In the genomic region with DNA sequence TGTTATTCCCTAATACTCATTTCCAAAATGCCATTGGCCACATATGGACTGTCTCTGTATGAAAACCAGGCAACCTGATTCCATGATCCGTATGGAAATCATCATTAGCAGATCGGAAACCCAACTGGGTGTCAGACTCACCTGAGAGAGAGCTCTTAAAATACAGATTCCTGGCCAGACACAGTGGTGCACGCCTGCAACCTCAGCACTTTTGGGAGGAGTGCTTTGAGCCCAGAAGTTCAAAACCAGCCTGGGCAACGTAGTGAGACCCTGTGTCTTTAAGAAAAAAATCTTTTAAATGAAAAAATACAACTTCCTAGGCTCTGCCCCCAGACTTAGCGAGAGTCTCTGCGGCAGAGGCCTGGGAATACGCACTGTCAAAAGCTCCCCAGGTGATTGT, we compare ENCODE assay signal across 14 cellular contexts. TPM values are rescaled to one million over a fixed set of nuclear protein-coding genes. Genes with fewer than 3 reads are reported as not detected.
DNase-seq lines count a peak whose midpoint lies in the region; ATAC-seq, FAIRE-seq and TF ChIP-seq lines count a peak whose summit lies in the region.
"Had no signal": no experiment of that assay in that cellular context is flagged by ENCODE, and none has a peak within 500 bp of the region (broad histone marks: within the 10 kb centered on the region; RNA-seq: fewer than 3 reads in every experiment).

No MANE protein-coding gene starts in this region.

- in situ Hi-C loops in HepG2 (cut with HindIII; ENCODE audit: extremely low pct_ligation_motif_present, low pct_unique_long_range_greater_than_20kb), result no loop called here

- peaks cover 9% of the 10 kb centered on the region for H3F3A ChIP-seq in neural cell (ENCODE audit: insufficient read depth, low read length, poor library complexity, severe bottlenecking)

- DNase-seq in HepG2 (ENCODE audit: low spot score) (no peak), right lobe of liver (no peak), NCI-H69 (lab: John Stamatoyannopoulos, UW) (peak; percentile 85), nephron progenitor cell (no peak), COR-L47 (lab: John Stamatoyannopoulos, UW) (no peak), suprapubic skin (ENCODE audit: low spot score in 2 of 2) (no peak)
- DNase-seq: ACHN; BE2C; CD4-positive, alpha-beta memory T cell; GOT3; H9 had no signal

- intact Hi-C loops in HepG2 (cut with micrococcal nuclease; ENCODE audit: unreplicated experiment) (no loop called here), right lobe of liver (cut with DNase I) (no loop called here)

- TF ChIP-seq EP300 in HepG2 (IDR thresholded peaks at IDR 0.05; ENCODE audit: low read depth in 2 of 2, low read length in 2 of 2), result no peak
- no peak for TF ChIP-seq EP300 in HepG2 (CRISPR knock-in tag; IDR thresholded peaks at IDR 0.05; ENCODE audit: borderline replicate concordance)
- no peak for TF ChIP-seq EP300 in neural cell (conservative IDR thresholded peaks at IDR 0.05; ENCODE audit: poor library complexity, severe bottlenecking)
- TF ChIP-seq EP300 in suprapubic skin (IDR thresholded peaks at IDR 0.05), result no peak

- no peak overlapping the region for H3K4me2 ChIP-seq in HepG2 (ENCODE audit: low read depth, low read length)
- H3K4me2 ChIP-seq in neural cell (ENCODE audit: low read length), result no peak overlapping the region

- H3K9ac ChIP-seq in HepG2 (ENCODE audit: insufficient read depth, low read depth, low read length) (no peak overlapping the region), neural cell (ENCODE audit: low read length) (no peak overlapping the region)

- no TSS peak for BruUV-seq in HepG2 (replicated peaks; lab: Mats Ljungman, UMichigan)

- H3K4me1 ChIP-seq in HepG2 (ENCODE audit: insufficient read depth, low read length) (peaks cover 43% of the 10 kb centered on the region), right lobe of liver (peaks cover 0 to 23% (median 9%) of the 10 kb centered on the region in 4 donors), suprapubic skin (peaks cover 5% of the 10 kb centered on the region)

- peaks cover 12% of the 10 kb centered on the region for H3K27me3 Mint-ChIP-seq in nephron progenitor cell (ENCODE audit: low read depth, poor library complexity)
- H3K27me3 Mint-ChIP-seq: CD4-positive, alpha-beta memory T cell had no signal

- H3K36me3 Mint-ChIP-seq in nephron progenitor cell (ENCODE audit: low read depth), result no peaks in the 10 kb centered on the region

- H3K36me3 ChIP-seq in HepG2 (replicated peaks in 1 of 2; ENCODE audit: control insufficient read depth in 1 of 2, insufficient read depth in 2 of 2, low read length in 2 of 2), result peaks cover 4 to 9% of the 10 kb centered on the region in 2 experiments; a peak in 3 of 5 replicates
- no peaks in the 10 kb centered on the region for H3K36me3 ChIP-seq in right lobe of liver
- H3K36me3 ChIP-seq in neural cell (ENCODE audit: insufficient read depth, low read length), result peaks cover 3% of the 10 kb centered on the region
- H3K36me3 ChIP-seq in suprapubic skin, result no peaks in the 10 kb centered on the region
- H3K36me3 ChIP-seq: BE2C had no signal

- H2AFZ ChIP-seq in HepG2 (ENCODE audit: low read length), result no peak overlapping the region
- no peak overlapping the region for H2AFZ ChIP-seq in neural cell (ENCODE audit: low read depth, low read length)

- H3K9me2 ChIP-seq in neural cell (ENCODE audit: insufficient read depth, low read length), result no peaks in the 10 kb centered on the region

- CTCF ChIA-PET in HepG2 (lab: Yijun Ruan, JAX; ENCODE audit: low intra/inter-chr PET ratio, low total read pairs), result no interaction called here

- TF ChIP-seq POLR2A in HepG2 (IDR thresholded peaks at IDR 0.05; ENCODE audit: insufficient read depth in 1 of 2, low read depth in 2 of 2, low read length in 2 of 2) (no peak), right lobe of liver (IDR thresholded peaks at IDR 0.05) (no peak), suprapubic skin (IDR thresholded peaks at IDR 0.05) (no peak)

- H4K20me1 ChIP-seq in HepG2 (ENCODE audit: insufficient read depth, low read length) (no peaks in the 10 kb centered on the region), neural cell (ENCODE audit: insufficient read depth) (no peaks in the 10 kb centered on the region)

- TF ChIP-seq RAD21 in HepG2 (CRISPR knock-in tag; IDR thresholded peaks at IDR 0.05) (no peak), neural cell (conservative IDR thresholded peaks at IDR 0.05) (no peak)

- no peak overlapping the region for H3K27ac Mint-ChIP-seq in nephron progenitor cell
- H3K27ac Mint-ChIP-seq: H9 had no signal

- TF ChIP-seq CTCF in HepG2 (CRISPR knock-in tag; IDR thresholded peaks at IDR 0.05) (no peak), right lobe of liver (IDR thresholded peaks at IDR 0.05) (no peak), neural cell (IDR thresholded peaks at IDR 0.05; ENCODE audit: poor library complexity, severe bottlenecking) (no peak), nephron progenitor cell (IDR thresholded peaks at IDR 0.05) (no peak), suprapubic skin (IDR thresholded peaks at IDR 0.05) (no peak)

- H3K27ac ChIP-seq in HepG2 (ENCODE audit: extremely low read length, insufficient read depth, low read length), result no peak overlapping the region
- H3K27ac ChIP-seq in right lobe of liver, result no peak overlapping the region
- H3K27ac ChIP-seq in neural cell (ENCODE audit: low read length), result peak overlapping the region; percentile 99
- H3K27ac ChIP-seq in suprapubic skin, result no peak overlapping the region

- FAIRE-seq in HepG2 (lab: Jason Lieb, UNC), result no peak
- FAIRE-seq: D721Med had no signal

- H3K4me3 ChIP-seq in HepG2 (replicated peaks in 1 of 3; ENCODE audit: insufficient read depth in 1 of 3, low read depth in 2 of 3, low read length in 3 of 3), result no peak overlapping the region
- H3K4me3 ChIP-seq in right lobe of liver, result no peak overlapping the region
- no peak overlapping the region for H3K4me3 ChIP-seq in neural cell (ENCODE audit: low read length)
- H3K4me3 ChIP-seq in suprapubic skin, result no peak overlapping the region

- H3K9me3 Mint-ChIP-seq in nephron progenitor cell, result no peaks in the 10 kb centered on the region
- H3K9me3 Mint-ChIP-seq: H9 had no signal

- no peak overlapping the region for H3K4me3 Mint-ChIP-seq in nephron progenitor cell
- H3K4me3 Mint-ChIP-seq: CD14-positive monocyte; CD4-positive, alpha-beta memory T cell; H9 had no signal

- H3K79me2 ChIP-seq in HepG2 (ENCODE audit: insufficient read depth, low read length), result no peaks in the 10 kb centered on the region
- H3K79me2 ChIP-seq in neural cell (replicated peaks; ENCODE audit: insufficient read depth, low read length), result no peaks in the 10 kb centered on the region

- H3K27me3 ChIP-seq in HepG2 (ENCODE audit: control insufficient read depth in 1 of 2, insufficient read depth in 2 of 2, low read length in 2 of 2), result no peaks in the 10 kb centered on the region
- no peaks in the 10 kb centered on the region for H3K27me3 ChIP-seq in right lobe of liver
- H3K27me3 ChIP-seq in neural cell (ENCODE audit: insufficient read depth, low read depth, low read length), result no peaks in the 10 kb centered on the region
- H3K27me3 ChIP-seq in suprapubic skin, result peaks cover 5% of the 10 kb centered on the region
- H3K27me3 ChIP-seq: BE2C had no signal

- H3K9me3 ChIP-seq in HepG2 (ENCODE audit: low read length) (no peaks in the 10 kb centered on the region), right lobe of liver (no peaks in the 10 kb centered on the region), neural cell (ENCODE audit: low read length) (no peaks in the 10 kb centered on the region), suprapubic skin (no peaks in the 10 kb centered on the region)
- H3K9me3 ChIP-seq: BE2C had no signal

- no peak for ATAC-seq in HepG2
- no peak for ATAC-seq in right lobe of liver

- peaks cover 8% of the 10 kb centered on the region for H3K4me1 Mint-ChIP-seq in nephron progenitor cell

- 90% methylated on average over 7 of the region's 7 CpGs for WGBS in HepG2 (ENCODE audit: low lambda C conversion rate)
- 89% methylated on average over 6 of the region's 7 CpGs for WGBS in right lobe of liver (ENCODE audit: insufficient coverage, low coverage, low lambda C conversion rate, missing lambda C conversion rate)
- WGBS in suprapubic skin, result 88% methylated on average over 7 of the region's 7 CpGs

- POLR2A ChIA-PET in HepG2 (lab: Yijun Ruan, JAX), result no interaction called here

TF ChIP-seq in neural cell, 6 proteins besides CTCF, POLR2A, EP300 and RAD21 (continues in another document):
- TF ChIP-seq MXI1 (conservative IDR thresholded peaks at IDR 0.05; ENCODE audit: poor library complexity, severe bottlenecking) (no peak), EZH2 (IDR thresholded peaks at IDR 0.05; ENCODE audit: borderline replicate concordance, insufficient read depth, low read length, poor library complexity, severe bottlenecking) (no peak), SMC3 (conservative IDR thresholded peaks at IDR 0.05; ENCODE audit: poor library complexity) (no peak)

RNA-seq across cellular contexts. Expression of gene PLXNC1, which starts 37.4 kb away (rescaled TPM):
- total RNA-seq in HepG2 (2016; rRNA removed; fragmentation: Illumina TruSeq; extraction: Trizol), result 7.3 and 11.2 TPM in 2 replicates
- 8.1 and 9.0 TPM in 2 replicates for total RNA-seq in HepG2 (2016; cell fraction: cytosol; rRNA removed; fragmentation: Illumina TruSeq; extraction: Trizol; ENCODE audit: low read depth)
- 6.3 and 12.7 TPM in 2 replicates for total RNA-seq in HepG2 (2016; cell fraction: insoluble cytoplasmic fraction; rRNA removed; fragmentation: Illumina TruSeq; extraction: Trizol)
- 2.8 and 3.1 TPM in 2 replicates for total RNA-seq in HepG2 (2016; cell fraction: membrane; rRNA removed; fragmentation: Illumina TruSeq; extraction: Trizol)
- 20.3 and 30.3 TPM in 2 replicates for total RNA-seq in HepG2 (2016; cell fraction: nucleus; rRNA removed; fragmentation: Illumina TruSeq; extraction: Trizol)
- polyA plus RNA-seq in HepG2 (2011; rRNA removed), result 6.0 and 6.6 TPM in 2 replicates
- 2.7 and 3.6 TPM in 2 replicates for polyA plus RNA-seq in HepG2 (2011; cell fraction: cytosol; rRNA removed)
- polyA plus RNA-seq in HepG2 (2011; cell fraction: nucleus; rRNA removed), result 13.0 and 16.5 TPM in 2 replicates
- polyA plus RNA-seq in HepG2 (2012), result 4.8 and 5.2 TPM in 2 replicates
- 0.16 and 0.22 TPM in 2 replicates for polyA plus RNA-seq in HepG2 (2016; cell fraction: cytosol; fragmentation: Illumina TruSeq; extraction: Trizol; ENCODE audit: low read depth)
- 3.0 and 3.1 TPM in 2 replicates for polyA plus RNA-seq in HepG2 (2016; cell fraction: insoluble cytoplasmic fraction; fragmentation: Illumina TruSeq; extraction: Trizol; ENCODE audit: low read depth)
- 0.32 and 0.63 TPM in 2 replicates for polyA plus RNA-seq in HepG2 (2016; cell fraction: membrane; fragmentation: Illumina TruSeq; extraction: Trizol; ENCODE audit: low read depth)
- polyA plus RNA-seq in HepG2 (2016; cell fraction: nucleus; fragmentation: Illumina TruSeq; extraction: Trizol; ENCODE audit: insufficient read depth, low read depth), result 13.8 and 13.9 TPM in 2 replicates
- polyA minus RNA-seq in HepG2 (2011; rRNA and poly(A)+ RNA removed; ENCODE audit: low replicate concordance), result 0.37 and 27.7 TPM in 2 replicates
- polyA minus RNA-seq in HepG2 (2011; cell fraction: cytosol; rRNA and poly(A)+ RNA removed), result 6.3 and 6.7 TPM in 2 replicates
- 59.7 and 63.2 TPM in 2 replicates for polyA minus RNA-seq in HepG2 (2011; cell fraction: nucleus; rRNA and poly(A)+ RNA removed)
- 1 to 10 TPM; 1.6 to 7.0 (median 3.5) TPM for total RNA-seq in right lobe of liver
- polyA plus RNA-seq in neural cell, result 75.6 and 76.3 TPM in 2 replicates
- polyA minus RNA-seq in neural cell, result 206 and 223 TPM in 2 replicates
- total RNA-seq in suprapubic skin, result 10 to 100 TPM in 3 of 4 donors, 1 to 10 TPM in 1; 8.1 to 30.9 (median 15.3) TPM
